ENCODE assay signal across 8 cellular contexts in the genomic region with DNA sequence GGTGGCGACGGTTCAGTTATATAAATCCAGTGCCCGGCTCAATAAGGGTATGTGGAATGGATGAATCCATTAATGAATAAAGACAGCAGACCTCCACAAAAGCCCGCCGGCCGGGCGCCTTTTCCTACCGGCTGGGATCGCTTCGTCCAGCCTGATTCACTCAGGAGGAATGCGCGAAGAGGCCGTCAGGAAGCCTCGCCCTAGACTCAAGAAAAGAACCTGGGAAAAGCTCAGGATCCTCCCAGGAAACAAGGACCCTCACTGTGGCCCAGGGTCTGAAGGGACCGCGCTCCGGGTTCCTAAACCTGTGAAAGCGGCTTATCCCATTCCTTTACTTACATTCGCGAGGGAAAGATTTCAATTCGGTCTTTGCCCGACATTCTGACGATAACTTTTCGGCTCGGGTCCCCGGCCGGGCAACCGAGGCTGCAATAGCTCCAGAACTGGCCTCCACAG. TPM values are rescaled to one million over a fixed set of nuclear protein-coding genes. Genes with fewer than 3 reads are reported as not detected.
DNase-seq lines count a peak whose midpoint lies in the region; ATAC-seq lines count a peak whose summit lies in the region.

No MANE protein-coding gene starts in this region.

- peak overlapping the region; percentile 86 for H3K9ac ChIP-seq in NT2/D1 (ENCODE audit: insufficient read length, low read depth)

- POLR2A ChIA-PET in activated CD4-positive, alpha-beta T cell treated with anti-CD3 and anti-CD28 coated beads, Interleukin-2, amount 10 ng/mL, durations not matched to agents 7 days and 5 days (lab: Charles Lee): interaction anchor here (0.6 kb wide), 1 partner anchor 20 kb away, joined by 6 read pairs; no protein-coding TSS in a partner anchor

- WGBS in mesodermal cell (ENCODE audit: insufficient coverage in 2 of 2), 2 experiments: 0% methylated on average over 27 to 28 of the region's 28 CpGs

- peak overlapping the region; percentile 94 for H3K27ac Mint-ChIP-seq in activated CD4-positive, alpha-beta T cell treated with anti-CD3 and anti-CD28 coated beads, Interleukin-2, amount 10 ng/mL, durations not matched to agents 7 days and 5 days
- H3K27ac Mint-ChIP-seq in dendritic cell treated with granulocyte-macrophage colony-stimulating factor and Interleukin-4, amounts not matched to agents 40 ng/mL and 50 ng/mL, for 4 days: peak overlapping the region; percentile 92

- H3K4me1 ChIP-seq in NT2/D1 (ENCODE audit: insufficient read depth, insufficient read length) (no peaks in the 10 kb centered on the region), mesodermal cell (ENCODE audit: control insufficient read depth, insufficient read depth, low read length, poor library complexity, severe bottlenecking) (peaks cover 10% of the 10 kb centered on the region)

- H3K36me3 Mint-ChIP-seq in activated CD4-positive, alpha-beta T cell treated with anti-CD3 and anti-CD28 coated beads, Interleukin-2, amount 10 ng/mL, durations not matched to agents 7 days and 5 days (ENCODE audit: low read depth): peaks cover 12% of the 10 kb centered on the region
- peaks cover 31% of the 10 kb centered on the region for H3K36me3 Mint-ChIP-seq in dendritic cell treated with granulocyte-macrophage colony-stimulating factor and Interleukin-4, amounts not matched to agents 40 ng/mL and 50 ng/mL, for 4 days (ENCODE audit: low read depth)

- H3K4me3 ChIP-seq in NT2/D1 (ENCODE audit: insufficient read length, low read depth) (peak overlapping the region; percentile 98), mesodermal cell (ENCODE audit: extremely low read depth, insufficient read depth, low read length, poor library complexity, severe bottlenecking) (peak overlapping the region; percentile 82)

- H3K9me3 ChIP-seq in NT2/D1 (ENCODE audit: insufficient read depth, low read length): no peaks in the 10 kb centered on the region
- H3K9me3 ChIP-seq in mesodermal cell (ENCODE audit: control insufficient read depth, low read length): no peaks in the 10 kb centered on the region

- no peaks in the 10 kb centered on the region for H3K9me3 Mint-ChIP-seq in activated CD4-positive, alpha-beta T cell treated with anti-CD3 and anti-CD28 coated beads, Interleukin-2, amount 10 ng/mL, durations not matched to agents 7 days and 5 days
- H3K9me3 Mint-ChIP-seq in dendritic cell treated with granulocyte-macrophage colony-stimulating factor and Interleukin-4, amounts not matched to agents 40 ng/mL and 50 ng/mL, for 4 days: no peaks in the 10 kb centered on the region

- ATAC-seq in GM21390 (IDR thresholded peaks at IDR 0.05; ENCODE audit: unreplicated experiment) (no peak), GM19455 (IDR thresholded peaks at IDR 0.05; ENCODE audit: unreplicated experiment) (no peak)

- intact Hi-C loops in dendritic cell treated with granulocyte-macrophage colony-stimulating factor and Interleukin-4, amounts not matched to agents 40 ng/mL and 50 ng/mL, for 4 days (cut with micrococcal nuclease): loop anchor here (2.0 kb wide), 1 partner anchor 119 kb away; the partner anchor contains the start of gene PALS1

- no peaks in the 10 kb centered on the region for H3K27me3 ChIP-seq in NT2/D1 (ENCODE audit: insufficient read depth, insufficient read length)

- H3K36me3 ChIP-seq in NT2/D1 (ENCODE audit: insufficient read depth, insufficient read length, low read length): peaks cover 32% of the 10 kb centered on the region
- peaks cover 20% of the 10 kb centered on the region for H3K36me3 ChIP-seq in mesodermal cell (ENCODE audit: control insufficient read depth, insufficient read depth, low read length)

- peak overlapping the region; percentile 92 for H3K4me3 Mint-ChIP-seq in activated CD4-positive, alpha-beta T cell treated with anti-CD3 and anti-CD28 coated beads, Interleukin-2, amount 10 ng/mL, durations not matched to agents 7 days and 5 days
- H3K4me3 Mint-ChIP-seq in dendritic cell treated with granulocyte-macrophage colony-stimulating factor and Interleukin-4, amounts not matched to agents 40 ng/mL and 50 ng/mL, for 4 days: peak overlapping the region; percentile 95

- peak overlapping the region; percentile 99 for H3K27ac ChIP-seq in mesodermal cell (ENCODE audit: low read depth, low read length, severe bottlenecking)

- CTCF ChIA-PET in activated CD4-positive, alpha-beta T cell treated with anti-CD3 and anti-CD28 coated beads, Interleukin-2, amount 10 ng/mL, durations not matched to agents 7 days and 5 days (lab: Charles Lee): interaction anchor here (0.6 to 1.9 kb wide), 19 partner anchors 9 to 459 kb away, joined by 3 to 17 read pairs (median 4); partner anchors contain the start of genes ARG2 and TMEM229B

- peaks cover 56% of the 10 kb centered on the region for H3K4me1 Mint-ChIP-seq in activated CD4-positive, alpha-beta T cell treated with anti-CD3 and anti-CD28 coated beads, Interleukin-2, amount 10 ng/mL, durations not matched to agents 7 days and 5 days
- H3K4me1 Mint-ChIP-seq in dendritic cell treated with granulocyte-macrophage colony-stimulating factor and Interleukin-4, amounts not matched to agents 40 ng/mL and 50 ng/mL, for 4 days (ENCODE audit: low read depth): peaks cover 64% of the 10 kb centered on the region

- no peaks in the 10 kb centered on the region for H3K27me3 Mint-ChIP-seq in activated CD4-positive, alpha-beta T cell treated with anti-CD3 and anti-CD28 coated beads, Interleukin-2, amount 10 ng/mL, durations not matched to agents 7 days and 5 days
- H3K27me3 Mint-ChIP-seq in dendritic cell treated with granulocyte-macrophage colony-stimulating factor and Interleukin-4, amounts not matched to agents 40 ng/mL and 50 ng/mL, for 4 days: no peaks in the 10 kb centered on the region

- peak; percentile 8 for DNase-seq in activated CD4-positive, alpha-beta T cell treated with anti-CD3 and anti-CD28 coated beads, Interleukin-2, amount 10 ng/mL, durations not matched to agents 7 days and 5 days
- DNase-seq in activated CD4-positive, alpha-beta T cell treated with anti-CD3 and anti-CD28 coated beads for 1 hour: no peak
- DNase-seq in NT2/D1 (ENCODE audit: low read depth, low spot score) (no peak), NCI-H510A treated with DMSO at 0.1 percent for 48 hours (lab: John Stamatoyannopoulos, UW) (no peak)

RNA-seq across cellular contexts. Expression of gene ATP6V1D, which starts 0.3 kb away (rescaled TPM):
- 10 to 100 TPM; 43.6 to 48.9 TPM for total RNA-seq in activated CD4-positive, alpha-beta T cell treated with anti-CD3 and anti-CD28 coated beads, Interleukin-2, amount 10 ng/mL, durations not matched to agents 7 days and 5 days
- polyA plus RNA-seq in mesodermal cell (2013, experiment 1 of 2): 97.4 TPM
- polyA plus RNA-seq in mesodermal cell (2013, experiment 2 of 2): 91.5 TPM

RNA-seq across cellular contexts. Expression of gene EIF2S1, which starts 0.8 kb away (rescaled TPM):
- 100 to 1,000 TPM; 114 to 115 TPM for total RNA-seq in activated CD4-positive, alpha-beta T cell treated with anti-CD3 and anti-CD28 coated beads, Interleukin-2, amount 10 ng/mL, durations not matched to agents 7 days and 5 days
- polyA plus RNA-seq in mesodermal cell (2013, experiment 1 of 2): 87.5 TPM
- polyA plus RNA-seq in mesodermal cell (2013, experiment 2 of 2): 89.7 TPM

RNA-seq across cellular contexts. Expression of gene PLEK2, which starts 52.6 kb away (rescaled TPM):
- 1 to 10 TPM in 1 of 2 experiments, under 1 TPM in 1; 0.45 to 1.1 TPM for total RNA-seq in activated CD4-positive, alpha-beta T cell treated with anti-CD3 and anti-CD28 coated beads, Interleukin-2, amount 10 ng/mL, durations not matched to agents 7 days and 5 days
- polyA plus RNA-seq in mesodermal cell (2013, experiment 1 of 2): 4.3 TPM
- 2.8 TPM for polyA plus RNA-seq in mesodermal cell (2013, experiment 2 of 2)
